25 cellular contexts compared by ENCODE assay signal in the genomic region with DNA sequence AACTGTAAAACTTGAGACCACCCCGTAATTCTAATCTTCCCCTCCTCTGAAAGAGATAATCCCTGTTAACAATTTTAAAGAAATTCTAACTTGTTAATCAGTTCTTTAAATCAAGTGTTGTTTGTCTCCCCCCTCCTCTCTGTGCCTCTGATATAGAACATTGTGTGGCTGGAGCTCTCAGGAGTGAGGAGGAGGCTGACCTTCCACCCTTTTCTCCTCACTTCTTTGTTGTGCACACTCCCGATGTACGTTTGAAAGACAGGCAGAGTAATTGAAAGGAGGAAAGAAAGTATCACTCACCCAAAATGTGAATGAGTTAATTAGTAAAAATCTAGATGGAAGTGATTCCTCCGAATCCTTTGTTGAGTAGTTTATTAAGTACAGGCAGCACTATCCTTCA.
"Had no signal": no experiment of that assay in that cellular context is flagged by ENCODE, and none has a peak within 500 bp of the region (broad histone marks: within the 10 kb centered on the region; RNA-seq: fewer than 3 reads in every experiment).

No MANE protein-coding gene starts in this region.

- H3K4me3 ChIP-seq: coronary artery, heart left ventricle, hepatocyte, lower lobe of right lung, smooth muscle cell, stomach, thyroid gland, vagina had no signal

- DNase-seq: dermis blood vessel endothelial cell; effector memory CD8-positive, alpha-beta T cell; heart left ventricle; islet precursor cell; kidney glomerular epithelial cell; left colon; left ventricle myocardium superior; lower lobe of right lung; natural killer cell; stimulated activated CD4-positive, alpha-beta T cell treated with anti-CD3 and anti-CD28 coated beads, Interleukin-12 subunit alpha, Interleukin-12 subunit beta, amount 100 ng/mL, for 4 hours; stimulated activated CD4-positive, alpha-beta T cell treated with anti-CD3 and anti-CD28 coated beads, Interleukin-1b, Interleukin-23, amount 100 ng/mL, for 48 hours; stimulated activated CD4-positive, alpha-beta T cell treated with anti-CD3 and anti-CD28 coated beads, Interleukin-4, amount 100 ng/mL, for 24 hours; stimulated activated naive CD4-positive, alpha-beta T cell treated with Interleukin-2 at 50 U/mL for 16 hours; stomach; thyroid gland; trophoblast cell had no signal

- H3K9me3 Mint-ChIP-seq: central memory CD8-positive, alpha-beta T cell; effector memory CD8-positive, alpha-beta T cell; natural killer cell; stimulated activated effector memory CD8-positive, alpha-beta T cell treated with anti-CD3 and anti-CD28 coated beads, Interleukin-12 subunit alpha, Interleukin-12 subunit beta, amount 100 ng/mL, for 72 hours had no signal

- H2AFZ ChIP-seq: hepatocyte, parathyroid adenoma had no signal

- H3K27ac Mint-ChIP-seq: effector memory CD8-positive, alpha-beta T cell; natural killer cell; progenitor cell of endocrine pancreas; stimulated activated effector memory CD8-positive, alpha-beta T cell treated with anti-CD3 and anti-CD28 coated beads, Interleukin-12 subunit alpha, Interleukin-12 subunit beta, amount 100 ng/mL, for 72 hours had no signal

- H3K4me3 Mint-ChIP-seq: central memory CD8-positive, alpha-beta T cell; effector memory CD8-positive, alpha-beta T cell; natural killer cell; stimulated activated effector memory CD8-positive, alpha-beta T cell treated with anti-CD3 and anti-CD28 coated beads, Interleukin-12 subunit alpha, Interleukin-12 subunit beta, amount 100 ng/mL, for 72 hours had no signal

- H3K4me1 ChIP-seq: parathyroid adenoma had no signal

- H3K27ac ChIP-seq: coronary artery, heart left ventricle, hepatocyte, lower lobe of right lung, neutrophil, parathyroid adenoma, stomach, thyroid gland, vagina had no signal

- H3K36me3 Mint-ChIP-seq: natural killer cell; stimulated activated effector memory CD8-positive, alpha-beta T cell treated with anti-CD3 and anti-CD28 coated beads, Interleukin-12 subunit alpha, Interleukin-12 subunit beta, amount 100 ng/mL, for 72 hours had no signal

- H3K36me3 ChIP-seq: lower lobe of right lung, neutrophil, thyroid gland, vagina had no signal

- H3K9ac ChIP-seq: parathyroid adenoma had no signal

- H3K4me1 Mint-ChIP-seq: central memory CD8-positive, alpha-beta T cell; stimulated activated effector memory CD8-positive, alpha-beta T cell treated with anti-CD3 and anti-CD28 coated beads, Interleukin-12 subunit alpha, Interleukin-12 subunit beta, amount 100 ng/mL, for 72 hours had no signal

- H3K4me2 ChIP-seq: hepatocyte, smooth muscle cell had no signal

- H3K9me3 ChIP-seq: heart left ventricle, lower lobe of right lung, neutrophil, stomach, thyroid gland, vagina had no signal

- H3K27me3 ChIP-seq: heart left ventricle, hepatocyte, neutrophil, stomach, thyroid gland, vagina had no signal
